15 cellular contexts compared by ENCODE assay signal in genomic region chr2:233513953-233514655, GRCh38. TPM values are rescaled to one million over a fixed set of nuclear protein-coding genes. Genes with fewer than 3 reads are reported as not detected.
DNase-seq lines count a peak whose midpoint lies in the region; ATAC-seq, FAIRE-seq and TF ChIP-seq lines count a peak whose summit lies in the region.
"Had no signal": no experiment of that assay in that cellular context is flagged by ENCODE, and none has a peak within 500 bp of the region (broad histone marks: within the 10 kb centered on the region; RNA-seq: fewer than 3 reads in every experiment).

No MANE protein-coding gene starts in this region.

- POLR2A ChIA-PET in A549 (lab: Yijun Ruan, JAX), result no interaction called here

- TF ChIP-seq EP300 in A549 (IDR thresholded peaks at IDR 0.05), result no peak

- H3K27ac ChIP-seq in A549, result peak overlapping the region; percentile 29 to 41; a peak in 4 of 6 replicates
- H3K27ac ChIP-seq: RWPE1 had no signal

- WGBS in A549 (ENCODE audit: missing lambda C conversion rate), result 91% methylated on average over 7 of the region's 7 CpGs

- no peak overlapping the region for H3K4me3 ChIP-seq in A549

- no peak overlapping the region for H3K4me2 ChIP-seq in A549

- TF ChIP-seq RAD21 in A549 (conservative IDR thresholded peaks at IDR 0.05 in 1 of 2, IDR thresholded peaks at IDR 0.05 in 1 of 2), result no peak

- TF ChIP-seq CTCF in A549 (IDR thresholded peaks at IDR 0.05), result no peak

- DNase-seq in A549 (ENCODE audit: low read depth in 1 of 2, low spot score in 1 of 2) (no peak), NCI-H69 (lab: John Stamatoyannopoulos, UW) (peak; percentile 18), left colon (peak; percentile 29 to 39), NCI-H146 (lab: John Stamatoyannopoulos, UW) (no peak), putamen (ENCODE audit: low spot score) (no peak)
- DNase-seq: activated CD8-positive, alpha-beta memory T cell treated with anti-CD3 and anti-CD28 coated beads, Interleukin-2, amount 50 U/mL, for 48 hours; activated naive CD4-positive, alpha-beta T cell treated with anti-CD3 and anti-CD28 coated beads, Interleukin-2, amount 50 U/mL, for 16 hours; Calu3; foreskin fibroblast; NCI-H2227 treated with DMSO at 0.1 percent for 48 hours; stimulated activated naive CD4-positive, alpha-beta T cell treated with Interleukin-2 at 50 U/mL for 16 hours had no signal

- peaks cover 19% of the 10 kb centered on the region; the same call in 2 of the 3 replicates for H3K9me3 ChIP-seq in A549

- ATAC-seq in A549, result no peak
- peak; percentile 69 for ATAC-seq in GM21447 (IDR thresholded peaks at IDR 0.05; ENCODE audit: unreplicated experiment)
- ATAC-seq in left colon, result no peak
- no peak for ATAC-seq in HG03460 (IDR thresholded peaks at IDR 0.05; ENCODE audit: unreplicated experiment)
- ATAC-seq in HG03097 (IDR thresholded peaks at IDR 0.05; ENCODE audit: low FRiP score, unreplicated experiment), result no peak

- CTCF ChIA-PET in A549 (lab: Yijun Ruan, JAX), result interaction anchor here (0.8 kb wide), 1 partner anchor 325 kb away, joined by 3 read pairs; no protein-coding TSS in a partner anchor

- no peak for TF ChIP-seq POLR2A in A549 (IDR thresholded peaks at IDR 0.05; ENCODE audit: low read length)

- no peak for FAIRE-seq in A549 (lab: Jason Lieb, UNC)

- peaks cover 31% of the 10 kb centered on the region for H3K4me1 ChIP-seq in A549

- intact Hi-C loops in left colon (cut with DNase I, micrococcal nuclease), result no loop called here

TF ChIP-seq in A549, 52 proteins besides CTCF, POLR2A, EP300 and RAD21:
- TF ChIP-seq MAX (IDR thresholded peaks at IDR 0.05) (no peak), RFX5 (IDR thresholded peaks at IDR 0.05) (no peak), TP53 (CRISPR knock-in tag; IDR thresholded peaks at IDR 0.05) (no peak), SREBF2 (IDR thresholded peaks at IDR 0.05) (no peak), SMC3 (IDR thresholded peaks at IDR 0.05) (no peak), KDM5A (IDR thresholded peaks at IDR 0.05) (no peak), CEBPB (IDR thresholded peaks at IDR 0.05) (no peak), NFE2L2 (conservative IDR thresholded peaks at IDR 0.05; ENCODE audit: low read length) (no peak), KDM1A (IDR thresholded peaks at IDR 0.05; ENCODE audit: low read depth) (no peak), GATA3 (IDR thresholded peaks at IDR 0.05; ENCODE audit: borderline replicate concordance) (no peak), FOSB (CRISPR knock-in tag; IDR thresholded peaks at IDR 0.05) (no peak)
- TF ChIP-seq, protein P1, sequence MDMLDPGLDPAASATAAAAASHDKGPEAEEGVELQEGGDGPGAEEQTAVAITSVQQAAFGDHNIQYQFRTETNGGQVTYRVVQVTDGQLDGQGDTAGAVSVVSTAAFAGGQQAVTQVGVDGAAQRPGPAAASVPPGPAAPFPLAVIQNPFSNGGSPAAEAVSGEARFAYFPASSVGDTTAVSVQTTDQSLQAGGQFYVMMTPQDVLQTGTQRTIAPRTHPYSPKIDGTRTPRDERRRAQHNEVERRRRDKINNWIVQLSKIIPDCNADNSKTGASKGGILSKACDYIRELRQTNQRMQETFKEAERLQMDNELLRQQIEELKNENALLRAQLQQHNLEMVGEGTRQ (IDR thresholded peaks at IDR 0.05), result no peak
TF ChIP-seq in A549: peak in this region for 0.

RNA-seq across cellular contexts. Expression of gene USP40, which starts 52.5 kb away (rescaled TPM):
- polyA plus RNA-seq in A549 (2011; rRNA removed) (57.0 and 65.3 TPM in 2 replicates), A549 (2017; fragmentation: RNase III; extraction: RNeasy Plus Mini Kit Qiagen cat#74134 plus additional on column Dnase treatment) (22.9 to 24.6 TPM (median 24.5 TPM) in 3 replicates)
- 47.7 and 49.2 TPM in 2 replicates for polyA plus RNA-seq in A549 (2012; cell fraction: cytosol; rRNA removed)
- polyA plus RNA-seq in A549 (2012; cell fraction: nucleus; rRNA removed), result 138 and 139 TPM in 2 replicates
- polyA minus RNA-seq in A549 (2011; rRNA and poly(A)+ RNA removed), result 60.3 and 61.7 TPM in 2 replicates
- 10 to 100 TPM; 26.4 to 27.9 TPM for total RNA-seq in left colon

Comparison
In these comparisons a context has a peak if more than half of its experiments do, and no peak if none do; other contexts are left out.
1. DNase-seq: peak in NCI-H69 (single experiment) and left colon (2 of 2); none in A549 (0 of 2), NCI-H146 (single experiment) and putamen (single experiment).